ENCODE assay signal across 11 cellular contexts in the genomic region with DNA sequence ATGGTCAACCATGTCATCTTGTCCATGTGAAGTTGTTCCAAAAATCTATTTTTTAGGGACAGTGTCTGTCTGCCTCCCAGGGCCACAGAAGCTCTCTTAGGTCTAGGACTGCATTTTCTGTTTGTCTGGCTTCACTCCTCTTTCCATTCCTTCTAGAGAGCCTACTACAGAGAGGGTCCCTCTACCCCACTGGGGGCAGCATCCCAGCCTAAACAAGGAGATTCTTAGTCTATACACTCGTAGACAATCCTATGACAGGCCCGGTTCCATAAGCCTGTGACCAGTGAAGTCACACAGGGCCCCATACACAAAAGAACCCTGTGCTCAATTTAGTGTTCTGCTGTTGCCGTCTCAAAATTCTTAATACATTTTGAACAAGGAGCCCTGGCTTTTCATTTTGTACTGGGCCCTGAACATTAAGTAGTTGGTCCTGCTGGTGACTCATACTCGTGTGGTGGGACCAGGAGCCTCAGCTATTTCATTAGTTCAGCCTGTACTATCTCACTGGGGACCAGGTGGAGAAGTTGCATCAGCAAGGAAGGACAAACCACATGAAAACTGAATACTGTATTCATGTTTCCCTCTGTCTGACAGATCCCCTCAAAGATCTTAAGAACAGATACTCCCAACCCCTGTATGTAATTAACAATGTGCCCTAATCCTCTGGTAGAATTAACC. TPM values are rescaled to one million over a fixed set of nuclear protein-coding genes. Genes with fewer than 3 reads are reported as not detected.
DNase-seq lines count a peak whose midpoint lies in the region; ATAC-seq, FAIRE-seq and TF ChIP-seq lines count a peak whose summit lies in the region.
"Had no signal": no experiment of that assay in that cellular context is flagged by ENCODE, and none has a peak within 500 bp of the region (broad histone marks: within the 10 kb centered on the region; RNA-seq: fewer than 3 reads in every experiment).

No MANE protein-coding gene starts in this region.

- no peaks in the 10 kb centered on the region for H3K9me3 ChIP-seq in esophagus muscularis mucosa

- FAIRE-seq in RCC 7860 (lab: Jason Lieb, UNC): no peak

- ATAC-seq in HG03520 (IDR thresholded peaks at IDR 0.05; ENCODE audit: unreplicated experiment) (no peak), GM18511 (IDR thresholded peaks at IDR 0.05; ENCODE audit: unreplicated experiment) (no peak)
- ATAC-seq: activated T-helper 17 cell treated with anti-CD3 and anti-CD28 coated beads, Interleukin-2, amount 50 U/mL, for 72 hours had no signal

- H3K27ac ChIP-seq in esophagus muscularis mucosa (replicated peaks in 1 of 4): peak overlapping the region; percentile 12 to 43 (median 32)

- no peak for TF ChIP-seq POLR2A in esophagus muscularis mucosa (IDR thresholded peaks at IDR 0.05; ENCODE audit: low read depth)

- H3K4me3 ChIP-seq in esophagus muscularis mucosa (no peak overlapping the region), retinal pigment epithelial cell (ENCODE audit: low read length) (no peak overlapping the region)
- H3K4me3 ChIP-seq: skin epidermis had no signal

- DNase-seq in H4 (ENCODE audit: low spot score): peak; percentile 80
- DNase-seq in RCC 7860 (ENCODE audit: low spot score): peak; percentile 17
- no peak for DNase-seq in esophagus muscularis mucosa (ENCODE audit: extremely low spot score)
- DNase-seq in retinal pigment epithelial cell (ENCODE audit: low read depth): peak; percentile 48
- DNase-seq in HPDE6-E6E7 (ENCODE audit: extremely low spot score): no peak
- DNase-seq in amygdala (lab: John Stamatoyannopoulos, UW): no peak
- DNase-seq: effector CD8-positive, alpha-beta T cell had no signal

- no peaks in the 10 kb centered on the region for H3K27me3 ChIP-seq in esophagus muscularis mucosa

- TF ChIP-seq EP300 in esophagus muscularis mucosa (IDR thresholded peaks at IDR 0.05): no peak

- peaks cover 0 to 25% (median 9%) of the 10 kb centered on the region in 4 donors for H3K4me1 ChIP-seq in esophagus muscularis mucosa

- no peak for TF ChIP-seq CTCF in esophagus muscularis mucosa (IDR thresholded peaks at IDR 0.05)
- no peak for TF ChIP-seq CTCF in retinal pigment epithelial cell (conservative IDR thresholded peaks at IDR 0.05; ENCODE audit: low read depth, low read length)

- WGBS in esophagus muscularis mucosa: 84% methylated on average over 3 of the region's 4 CpGs

- H3K36me3 ChIP-seq in esophagus muscularis mucosa: no peaks in the 10 kb centered on the region

- intact Hi-C loops in esophagus muscularis mucosa (cut with DNase I): no loop called here

RNA-seq across cellular contexts. Expression of gene FAM180A, which starts 23.5 kb away (rescaled TPM):
- total RNA-seq in H4 (2014; rRNA removed; shearing (Covaris generic)): 0.35 TPM in 1 of 2 replicates, not detected in the other
- 1 to 10 TPM in 3 of 4 donors, under 1 TPM in 1; 0.83 to 9.4 (median 1.7) TPM for total RNA-seq in esophagus muscularis mucosa
- total RNA-seq: activated T-helper 17 cell treated with anti-CD3 and anti-CD28 coated beads, Interleukin-2, amount 50 U/mL, for 72 hours had no signal

RNA-seq across cellular contexts. Expression of gene SLC13A4, which starts 44.1 kb away (rescaled TPM):
- total RNA-seq in H4 (2014; rRNA removed; shearing (Covaris generic)): not detected in 2 replicates
- total RNA-seq in esophagus muscularis mucosa: not detected
- total RNA-seq: activated T-helper 17 cell treated with anti-CD3 and anti-CD28 coated beads, Interleukin-2, amount 50 U/mL, for 72 hours had no signal

Comparison
In these comparisons a context has a peak if more than half of its experiments do, and no peak if none do; other contexts are left out.
1. DNase-seq: peak in H4 (single experiment), RCC 7860 (single experiment) and retinal pigment epithelial cell (single experiment); none in esophagus muscularis mucosa (single experiment), HPDE6-E6E7 (single experiment) and amygdala (0 of 56).